11 cellular contexts compared by ENCODE assay signal in genomic region chr10:126586878-126587277, GRCh38.
"Had no signal": no experiment of that assay in that cellular context is flagged by ENCODE, and none has a peak within 500 bp of the region (broad histone marks: within the 10 kb centered on the region; RNA-seq: fewer than 3 reads in every experiment).

No MANE protein-coding gene starts in this region.

- H2AFZ ChIP-seq: GM23248 had no signal

- H3K4me3 Mint-ChIP-seq: GM23338, H9, HFFc6 had no signal

- DNase-seq: GM23248, GOT3, H7, H9, HCEC 1CT, HFFc6 had no signal

- H3K36me3 ChIP-seq: HAP-1 had no signal

- H3K4me1 ChIP-seq: HAP-1 had no signal

- ATAC-seq: HCT116 had no signal

- H3K9me3 ChIP-seq: HAP-1 had no signal

- H3K27ac Mint-ChIP-seq: GM23338, H9, HFFc6 had no signal

- H3K9ac ChIP-seq: GM23248 had no signal

- FAIRE-seq: H1, H54 had no signal

- H3K27ac ChIP-seq: GM23248 had no signal

- H3K4me3 ChIP-seq: GM23248, GM23338, HAP-1 had no signal

- H3K9me3 Mint-ChIP-seq: H9 had no signal
